In the genomic region with DNA sequence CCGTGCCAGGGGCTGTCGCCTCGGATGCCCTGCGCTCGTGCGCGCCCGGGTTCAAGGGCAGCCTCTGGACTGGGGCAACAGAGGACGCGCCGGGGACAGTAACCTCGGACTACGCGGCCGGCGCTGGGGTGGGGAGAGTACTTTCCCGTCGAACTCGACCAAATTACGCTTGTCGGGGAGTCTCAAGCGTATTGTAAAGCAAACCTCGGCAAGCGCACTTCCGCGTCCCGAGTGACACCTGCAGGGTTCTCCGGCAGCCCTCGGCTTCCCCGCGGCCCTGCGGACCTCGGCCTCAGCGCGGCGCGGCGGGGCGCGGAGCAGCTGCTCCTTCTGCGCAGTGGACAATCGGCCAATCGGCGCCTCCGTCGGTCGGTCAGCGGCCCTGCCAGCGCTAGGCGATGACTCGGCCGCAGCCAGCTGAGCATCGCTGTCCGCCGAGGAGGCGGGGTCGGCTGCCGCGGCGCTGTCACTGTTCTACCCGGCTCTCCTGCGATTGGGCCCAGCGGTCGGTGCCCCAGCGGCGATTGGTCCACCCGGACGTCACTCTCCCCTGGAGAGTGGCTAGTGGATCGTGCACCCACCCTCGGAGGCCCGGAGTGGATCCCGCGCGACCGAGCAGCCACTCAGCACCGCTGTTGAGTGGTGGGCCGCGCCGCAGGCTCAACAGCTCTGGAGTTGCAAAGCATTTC, we compare ENCODE assay signal across 1 cellular context.
TF ChIP-seq lines count a peak whose summit lies in the region.

A gene with protein sequence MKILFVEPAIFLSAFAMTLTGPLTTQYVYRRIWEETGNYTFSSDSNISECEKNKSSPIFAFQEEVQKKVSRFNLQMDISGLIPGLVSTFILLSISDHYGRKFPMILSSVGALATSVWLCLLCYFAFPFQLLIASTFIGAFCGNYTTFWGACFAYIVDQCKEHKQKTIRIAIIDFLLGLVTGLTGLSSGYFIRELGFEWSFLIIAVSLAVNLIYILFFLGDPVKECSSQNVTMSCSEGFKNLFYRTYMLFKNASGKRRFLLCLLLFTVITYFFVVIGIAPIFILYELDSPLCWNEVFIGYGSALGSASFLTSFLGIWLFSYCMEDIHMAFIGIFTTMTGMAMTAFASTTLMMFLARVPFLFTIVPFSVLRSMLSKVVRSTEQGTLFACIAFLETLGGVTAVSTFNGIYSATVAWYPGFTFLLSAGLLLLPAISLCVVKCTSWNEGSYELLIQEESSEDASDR (minus strand): TSS at position 433 of the 689 bp plus-strand sequence. CDS start 972 bp downstream, outside the sequence.

TF ChIP-seq in SK-N-SH, 30 proteins besides CTCF, POLR2A, EP300 and RAD21 (continued from another document):
- TF ChIP-seq, protein P1, sequence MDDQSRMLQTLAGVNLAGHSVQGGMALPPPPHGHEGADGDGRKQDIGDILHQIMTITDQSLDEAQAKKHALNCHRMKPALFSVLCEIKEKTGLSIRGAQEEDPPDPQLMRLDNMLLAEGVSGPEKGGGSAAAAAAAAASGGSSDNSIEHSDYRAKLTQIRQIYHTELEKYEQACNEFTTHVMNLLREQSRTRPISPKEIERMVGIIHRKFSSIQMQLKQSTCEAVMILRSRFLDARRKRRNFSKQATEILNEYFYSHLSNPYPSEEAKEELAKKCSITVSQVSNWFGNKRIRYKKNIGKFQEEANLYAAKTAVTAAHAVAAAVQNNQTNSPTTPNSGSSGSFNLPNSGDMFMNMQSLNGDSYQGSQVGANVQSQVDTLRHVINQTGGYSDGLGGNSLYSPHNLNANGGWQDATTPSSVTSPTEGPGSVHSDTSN (IDR thresholded peaks at IDR 0.05): peak; percentile 100
